In genomic region chr3:3281024-3281423, GRCh38 we compare ENCODE assay signal across 25 cellular contexts.
A peak's percentile ranks its signal among the peaks of the same experiment; 100 is the strongest.
DNase-seq lines count a peak whose midpoint lies in the region; ATAC-seq, FAIRE-seq and TF ChIP-seq lines count a peak whose summit lies in the region.
"Had no signal": no experiment of that assay in that cellular context is flagged by ENCODE, and none has a peak within 500 bp of the region (broad histone marks: within the 10 kb centered on the region; RNA-seq: fewer than 3 reads in every experiment).

No MANE protein-coding gene starts in this region.

- DNase-seq in HepG2 (ENCODE audit: low spot score), result no peak
- DNase-seq in activated CD4-positive, alpha-beta T cell treated with anti-CD3 and anti-CD28 coated beads, Interleukin-2, amount 10 ng/mL, durations not matched to agents 24 days and 14 days, result no peak
- no peak for DNase-seq in cortex of kidney (lab: John Stamatoyannopoulos, UW)
- no peak for DNase-seq in GF-D8 (lab: John Stamatoyannopoulos, UW)
- DNase-seq: activated CD4-positive, alpha-beta T cell treated with anti-CD3 and anti-CD28 coated beads for 48 hours; activated T-cell treated with anti-CD3 and anti-CD28 coated beads, Interleukin-2, amount 50 U/mL, for 24 hours; head of caudate nucleus; mesendoderm; NCI-H2029 treated with DMSO at 0.1 percent for 48 hours; NCI-H526 treated with DMSO at 0.1 percent for 48 hours; PC-9; psoas muscle; stimulated activated CD4-positive, alpha-beta T cell treated with anti-CD3 and anti-CD28 coated beads, Interleukin-15, amount 100 ng/mL, for 24 hours had no signal

- TF ChIP-seq RAD21 in HepG2 (CRISPR knock-in tag; IDR thresholded peaks at IDR 0.05), result no peak

- no peak overlapping the region for H3K4me2 ChIP-seq in HepG2 (ENCODE audit: low read depth, low read length)
- H3K4me2 ChIP-seq: PC-9 had no signal

- no peaks in the 10 kb centered on the region for H3K36me3 Mint-ChIP-seq in activated CD4-positive, alpha-beta T cell treated with anti-CD3 and anti-CD28 coated beads, Interleukin-2, amount 10 ng/mL, durations not matched to agents 24 days and 14 days (ENCODE audit: low read depth)
- H3K36me3 Mint-ChIP-seq: CD8-positive, alpha-beta memory T cell had no signal

- no peak overlapping the region for H2AFZ ChIP-seq in HepG2 (ENCODE audit: low read length)
- H2AFZ ChIP-seq: PC-9 had no signal

- no peaks in the 10 kb centered on the region for H3K4me1 Mint-ChIP-seq in activated CD4-positive, alpha-beta T cell treated with anti-CD3 and anti-CD28 coated beads, Interleukin-2, amount 10 ng/mL, durations not matched to agents 24 days and 14 days

- POLR2A ChIA-PET in HepG2 (lab: Yijun Ruan, JAX), result no interaction called here

- H3K79me2 ChIP-seq in HepG2 (ENCODE audit: insufficient read depth, low read length), result no peaks in the 10 kb centered on the region

- no peaks in the 10 kb centered on the region for H3K9me3 Mint-ChIP-seq in activated CD4-positive, alpha-beta T cell treated with anti-CD3 and anti-CD28 coated beads, Interleukin-2, amount 10 ng/mL, durations not matched to agents 24 days and 14 days
- H3K9me3 Mint-ChIP-seq: activated T-cell treated with anti-CD3 and anti-CD28 coated beads, Interleukin-2, amount 50 U/mL, for 24 hours; CD8-positive, alpha-beta memory T cell; stimulated activated naive CD8-positive, alpha-beta T cell treated with anti-CD3 and anti-CD28 coated beads, Interleukin-15, Interleukin-2, amounts not matched to agents 100 ng/mL and 50 ng/mL, for 24 hours had no signal

- no peak overlapping the region for H3K27ac ChIP-seq in HepG2 (ENCODE audit: extremely low read length, insufficient read depth, low read length)
- H3K27ac ChIP-seq: esophagus muscularis mucosa, PC-9, psoas muscle, SK-N-MC, vagina had no signal

- intact Hi-C loops in HepG2 (cut with micrococcal nuclease; ENCODE audit: unreplicated experiment), result no loop called here
- intact Hi-C loops in activated CD4-positive, alpha-beta T cell treated with anti-CD3 and anti-CD28 coated beads, Interleukin-2, amount 10 ng/mL, durations not matched to agents 24 days and 14 days (cut with micrococcal nuclease), result no loop called here

- H3K4me3 Mint-ChIP-seq in activated CD4-positive, alpha-beta T cell treated with anti-CD3 and anti-CD28 coated beads, Interleukin-2, amount 10 ng/mL, durations not matched to agents 24 days and 14 days, result no peak overlapping the region
- H3K4me3 Mint-ChIP-seq: activated T-cell treated with anti-CD3 and anti-CD28 coated beads, Interleukin-2, amount 50 U/mL, for 24 hours; CD8-positive, alpha-beta memory T cell; stimulated activated naive CD8-positive, alpha-beta T cell treated with anti-CD3 and anti-CD28 coated beads, Interleukin-15, Interleukin-2, amounts not matched to agents 100 ng/mL and 50 ng/mL, for 24 hours had no signal

- no peak overlapping the region for H3K4me3 ChIP-seq in HepG2 (replicated peaks in 1 of 3; ENCODE audit: insufficient read depth in 1 of 3, low read depth in 2 of 3, low read length in 3 of 3)
- H3K4me3 ChIP-seq: esophagus muscularis mucosa, PC-9, psoas muscle, SK-N-MC, vagina had no signal

- H3K9ac ChIP-seq in HepG2 (ENCODE audit: insufficient read depth, low read depth, low read length), result no peak overlapping the region

- CTCF ChIA-PET in HepG2 (lab: Yijun Ruan, JAX; ENCODE audit: low intra/inter-chr PET ratio, low total read pairs), result no interaction called here

- no peak overlapping the region for H3K27ac Mint-ChIP-seq in activated CD4-positive, alpha-beta T cell treated with anti-CD3 and anti-CD28 coated beads, Interleukin-2, amount 10 ng/mL, durations not matched to agents 24 days and 14 days
- H3K27ac Mint-ChIP-seq: activated T-cell treated with anti-CD3 and anti-CD28 coated beads, Interleukin-2, amount 50 U/mL, for 24 hours; CD8-positive, alpha-beta memory T cell; stimulated activated naive CD8-positive, alpha-beta T cell treated with anti-CD3 and anti-CD28 coated beads, Interleukin-15, Interleukin-2, amounts not matched to agents 100 ng/mL and 50 ng/mL, for 24 hours had no signal

- no peaks in the 10 kb centered on the region for H4K20me1 ChIP-seq in HepG2 (ENCODE audit: insufficient read depth, low read length)

- H3K27me3 ChIP-seq in HepG2 (ENCODE audit: control insufficient read depth in 1 of 2, insufficient read depth in 2 of 2, low read length in 2 of 2), result no peaks in the 10 kb centered on the region
- H3K27me3 ChIP-seq: vagina had no signal

- no peaks in the 10 kb centered on the region for H3K4me1 ChIP-seq in HepG2 (ENCODE audit: insufficient read depth, low read length)
- H3K4me1 ChIP-seq: esophagus muscularis mucosa, psoas muscle, vagina had no signal

- in situ Hi-C loops in HepG2 (cut with HindIII; ENCODE audit: extremely low pct_ligation_motif_present, low pct_unique_long_range_greater_than_20kb), result no loop called here

- WGBS in HepG2 (ENCODE audit: low lambda C conversion rate), result 0% methylated on average over 2 of the region's 2 CpGs

- no TSS peak for BruUV-seq in HepG2 (replicated peaks; lab: Mats Ljungman, UMichigan)

- no peaks in the 10 kb centered on the region for H3K36me3 ChIP-seq in HepG2 (replicated peaks in 1 of 2; ENCODE audit: control insufficient read depth in 1 of 2, insufficient read depth in 2 of 2, low read length in 2 of 2)
- H3K36me3 ChIP-seq: esophagus muscularis mucosa, vagina had no signal

- FAIRE-seq in HepG2 (lab: Jason Lieb, UNC), result no peak
- FAIRE-seq: bronchial epithelial cell, HTR-8/SVneo, islet of Langerhans had no signal

- TF ChIP-seq POLR2A in HepG2 (IDR thresholded peaks at IDR 0.05; ENCODE audit: insufficient read depth in 1 of 2, low read depth in 2 of 2, low read length in 2 of 2), result no peak

- no peaks in the 10 kb centered on the region for H3K27me3 Mint-ChIP-seq in activated CD4-positive, alpha-beta T cell treated with anti-CD3 and anti-CD28 coated beads, Interleukin-2, amount 10 ng/mL, durations not matched to agents 24 days and 14 days
- H3K27me3 Mint-ChIP-seq: activated T-cell treated with anti-CD3 and anti-CD28 coated beads, Interleukin-2, amount 50 U/mL, for 24 hours; stimulated activated naive CD8-positive, alpha-beta T cell treated with anti-CD3 and anti-CD28 coated beads, Interleukin-15, Interleukin-2, amounts not matched to agents 100 ng/mL and 50 ng/mL, for 24 hours had no signal

- ATAC-seq in GM18502 (IDR thresholded peaks at IDR 0.05; ENCODE audit: poor library complexity, unreplicated experiment) (peak; percentile 78), GM19452 (IDR thresholded peaks at IDR 0.05; ENCODE audit: unreplicated experiment) (peak; percentile 51), HG02759 (IDR thresholded peaks at IDR 0.05; ENCODE audit: unreplicated experiment) (peak; percentile 49), HG03354 (IDR thresholded peaks at IDR 0.05; ENCODE audit: poor library complexity, severe bottlenecking, unreplicated experiment) (peak; percentile 76), HepG2 (no peak)
- ATAC-seq: psoas muscle had no signal

- TF ChIP-seq EP300 in HepG2 (IDR thresholded peaks at IDR 0.05; ENCODE audit: low read depth in 2 of 2, low read length in 2 of 2) (no peak), HepG2 (CRISPR knock-in tag; IDR thresholded peaks at IDR 0.05; ENCODE audit: borderline replicate concordance) (no peak)

- H3K9me3 ChIP-seq in HepG2 (ENCODE audit: low read length), result no peaks in the 10 kb centered on the region
- H3K9me3 ChIP-seq: esophagus muscularis mucosa, psoas muscle, vagina had no signal

- no peak for TF ChIP-seq CTCF in HepG2 (CRISPR knock-in tag; IDR thresholded peaks at IDR 0.05)

TF ChIP-seq in HepG2, 621 proteins besides CTCF, POLR2A, EP300 and RAD21:
- TF ChIP-seq CCAR2 (optimal IDR thresholded peaks at IDR 0.05; ENCODE audit: low read depth, low read length), result no peak
- TF ChIP-seq CBX1 (IDR thresholded peaks at IDR 0.05; ENCODE audit: low read depth), result no peak
- no peak for TF ChIP-seq DBP (CRISPR knock-in tag; IDR thresholded peaks at IDR 0.05; ENCODE audit: not compliant biosample characterization)
- TF ChIP-seq ARNT2 (CRISPR knock-in tag; IDR thresholded peaks at IDR 0.05; ENCODE audit: low read depth), result no peak
- TF ChIP-seq KLF15 (CRISPR knock-in tag; IDR thresholded peaks at IDR 0.05; ENCODE audit: borderline replicate concordance), result no peak
- no peak for TF ChIP-seq TRIM22 (IDR thresholded peaks at IDR 0.05)
- no peak for TF ChIP-seq ZNF780A (CRISPR knock-in tag; IDR thresholded peaks at IDR 0.05)
- no peak for TF ChIP-seq HNRNPUL1 (IDR thresholded peaks at IDR 0.05; ENCODE audit: low read depth, low read length)
